2 cellular contexts compared by ENCODE assay signal in the genomic region with DNA sequence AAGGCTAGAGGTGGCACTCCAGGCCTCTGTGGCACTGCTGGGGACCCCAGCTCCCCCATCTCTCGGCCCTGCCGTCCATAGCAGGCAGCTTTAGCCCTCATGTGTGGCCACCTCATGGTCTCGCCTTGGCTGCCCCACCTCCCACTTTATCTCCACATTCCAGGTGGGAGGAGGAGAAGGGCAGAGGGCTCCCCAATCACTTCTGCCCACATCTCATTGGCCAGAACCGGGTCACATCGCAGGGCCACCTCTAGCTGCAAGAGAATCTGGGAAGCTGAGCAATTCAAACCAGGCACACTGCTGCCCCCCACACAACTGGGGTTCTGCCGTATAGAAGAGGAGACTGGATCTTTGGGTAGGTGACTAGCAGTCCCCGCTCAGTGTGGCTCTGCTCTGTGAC.
TF ChIP-seq lines count a peak whose summit lies in the region.

No MANE protein-coding gene starts in this region.

TF ChIP-seq in HepG2, 621 proteins besides CTCF, POLR2A, EP300 and RAD21:
- peak; percentile 20 for TF ChIP-seq HNRNPLL (IDR thresholded peaks at IDR 0.05; ENCODE audit: low read depth, low read length, poor library complexity, severe bottlenecking)
- peak; percentile 28 for TF ChIP-seq TEAD3 (CRISPR knock-in tag; optimal IDR thresholded peaks at IDR 0.05; ENCODE audit: borderline replicate concordance)
- TF ChIP-seq, protein P1, sequence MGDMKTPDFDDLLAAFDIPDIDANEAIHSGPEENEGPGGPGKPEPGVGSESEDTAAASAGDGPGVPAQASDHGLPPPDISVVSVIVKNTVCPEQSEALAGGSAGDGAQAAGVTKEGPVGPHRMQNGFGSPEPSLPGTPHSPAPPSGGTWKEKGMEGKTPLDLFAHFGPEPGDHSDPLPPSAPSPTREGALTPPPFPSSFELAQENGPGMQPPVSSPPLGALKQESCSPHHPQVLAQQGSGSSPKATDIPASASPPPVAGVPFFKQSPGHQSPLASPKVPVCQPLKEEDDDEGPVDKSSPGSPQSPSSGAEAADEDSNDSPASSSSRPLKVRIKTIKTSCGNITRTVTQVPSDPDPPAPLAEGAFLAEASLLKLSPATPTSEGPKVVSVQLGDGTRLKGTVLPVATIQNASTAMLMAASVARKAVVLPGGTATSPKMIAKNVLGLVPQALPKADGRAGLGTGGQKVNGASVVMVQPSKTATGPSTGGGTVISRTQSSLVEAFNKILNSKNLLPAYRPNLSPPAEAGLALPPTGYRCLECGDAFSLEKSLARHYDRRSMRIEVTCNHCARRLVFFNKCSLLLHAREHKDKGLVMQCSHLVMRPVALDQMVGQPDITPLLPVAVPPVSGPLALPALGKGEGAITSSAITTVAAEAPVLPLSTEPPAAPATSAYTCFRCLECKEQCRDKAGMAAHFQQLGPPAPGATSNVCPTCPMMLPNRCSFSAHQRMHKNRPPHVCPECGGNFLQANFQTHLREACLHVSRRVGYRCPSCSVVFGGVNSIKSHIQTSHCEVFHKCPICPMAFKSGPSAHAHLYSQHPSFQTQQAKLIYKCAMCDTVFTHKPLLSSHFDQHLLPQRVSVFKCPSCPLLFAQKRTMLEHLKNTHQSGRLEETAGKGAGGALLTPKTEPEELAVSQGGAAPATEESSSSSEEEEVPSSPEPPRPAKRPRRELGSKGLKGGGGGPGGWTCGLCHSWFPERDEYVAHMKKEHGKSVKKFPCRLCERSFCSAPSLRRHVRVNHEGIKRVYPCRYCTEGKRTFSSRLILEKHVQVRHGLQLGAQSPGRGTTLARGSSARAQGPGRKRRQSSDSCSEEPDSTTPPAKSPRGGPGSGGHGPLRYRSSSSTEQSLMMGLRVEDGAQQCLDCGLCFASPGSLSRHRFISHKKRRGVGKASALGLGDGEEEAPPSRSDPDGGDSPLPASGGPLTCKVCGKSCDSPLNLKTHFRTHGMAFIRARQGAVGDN (CRISPR knock-in tag; IDR thresholded peaks at IDR 0.05): 0 out of 2 replicates have a peak, but pooled peaks have one; percentile 12
- peak; percentile 60; the same call in 1 of the 2 replicates for TF ChIP-seq FOXC1 (CRISPR knock-in tag; IDR thresholded peaks at IDR 0.05; ENCODE audit: borderline replicate concordance)
- TF ChIP-seq ATF7 (IDR thresholded peaks at IDR 0.05): no peak
- TF ChIP-seq ATF7 (CRISPR knock-in tag; IDR thresholded peaks at IDR 0.05): no peak

TF ChIP-seq in H1, 55 proteins besides CTCF, POLR2A, EP300 and RAD21:
- TF ChIP-seq GABPA (IDR thresholded peaks at IDR 0.05; ENCODE audit: borderline replicate concordance, insufficient read depth, low read length) (no peak), TBP (IDR thresholded peaks at IDR 0.05; ENCODE audit: low read depth, low read length) (no peak), CTBP2 (IDR thresholded peaks at IDR 0.05; ENCODE audit: borderline replicate concordance, insufficient read depth, insufficient read length, low read length) (no peak), NRF1 (IDR thresholded peaks at IDR 0.05; ENCODE audit: low read depth, low read length) (no peak), CHD2 (IDR thresholded peaks at IDR 0.05; ENCODE audit: low read length) (no peak), TEAD4 (IDR thresholded peaks at IDR 0.05; ENCODE audit: low read depth, low read length) (no peak), RFX5 (IDR thresholded peaks at IDR 0.05; ENCODE audit: borderline replicate concordance, low read depth, low read length) (no peak), POU5F1 (IDR thresholded peaks at IDR 0.05; ENCODE audit: low read depth, low read length) (no peak), JUN (IDR thresholded peaks at IDR 0.05; ENCODE audit: low read depth, low read length) (no peak), JUND (IDR thresholded peaks at IDR 0.05; ENCODE audit: low read length) (no peak), CBX8 (IDR thresholded peaks at IDR 0.05; ENCODE audit: borderline replicate concordance, low read depth, low read length) (no peak), ASH2L (IDR thresholded peaks at IDR 0.05; ENCODE audit: low read length) (no peak), KDM1A (IDR thresholded peaks at IDR 0.05; ENCODE audit: borderline replicate concordance, low read length) (no peak), RXRA (IDR thresholded peaks at IDR 0.05; ENCODE audit: insufficient read depth, low read depth, low read length) (no peak)
- TF ChIP-seq, protein P2, sequence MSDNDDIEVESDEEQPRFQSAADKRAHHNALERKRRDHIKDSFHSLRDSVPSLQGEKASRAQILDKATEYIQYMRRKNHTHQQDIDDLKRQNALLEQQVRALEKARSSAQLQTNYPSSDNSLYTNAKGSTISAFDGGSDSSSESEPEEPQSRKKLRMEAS (IDR thresholded peaks at IDR 0.05): no peak
- TF ChIP-seq, protein P3, sequence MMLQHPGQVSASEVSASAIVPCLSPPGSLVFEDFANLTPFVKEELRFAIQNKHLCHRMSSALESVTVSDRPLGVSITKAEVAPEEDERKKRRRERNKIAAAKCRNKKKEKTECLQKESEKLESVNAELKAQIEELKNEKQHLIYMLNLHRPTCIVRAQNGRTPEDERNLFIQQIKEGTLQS (IDR thresholded peaks at IDR 0.05; ENCODE audit: insufficient read depth, low read depth, low read length): no peak
